In genomic region chr1:225921734-225922709, GRCh38 we compare ENCODE assay signal across 9 cellular contexts. TPM values are rescaled to one million over a fixed set of nuclear protein-coding genes. Genes with fewer than 3 reads are reported as not detected.
DNase-seq lines count a peak whose midpoint lies in the region; ATAC-seq, FAIRE-seq and TF ChIP-seq lines count a peak whose summit lies in the region.
"Had no signal": no experiment of that assay in that cellular context is flagged by ENCODE, and none has a peak within 500 bp of the region (broad histone marks: within the 10 kb centered on the region; RNA-seq: fewer than 3 reads in every experiment).

No MANE protein-coding gene starts in this region.

- peaks cover 64% of the 10 kb centered on the region for H3K4me1 Mint-ChIP-seq in activated CD4-positive, alpha-beta T cell treated with anti-CD3 and anti-CD28 coated beads, Interleukin-2, amount 10 ng/mL, durations not matched to agents 7 days and 5 days
- peaks cover 59% of the 10 kb centered on the region for H3K4me1 Mint-ChIP-seq in stimulated activated naive CD8-positive, alpha-beta T cell treated with anti-CD3 and anti-CD28 coated beads, Interleukin-15, amount 100 ng/mL, for 72 hours

- no peaks in the 10 kb centered on the region for H3K9me3 ChIP-seq in endothelial cell of umbilical vein (replicated peaks; ENCODE audit: control insufficient read depth, insufficient read depth, low read length)

- no peak overlapping the region for H3K9ac ChIP-seq in endothelial cell of umbilical vein (replicated peaks; ENCODE audit: extremely low read depth, insufficient read depth, low read length)

- H3K9me3 Mint-ChIP-seq in activated CD4-positive, alpha-beta T cell treated with anti-CD3 and anti-CD28 coated beads, Interleukin-2, amount 10 ng/mL, durations not matched to agents 7 days and 5 days, result no peaks in the 10 kb centered on the region
- H3K9me3 Mint-ChIP-seq in stimulated activated naive CD8-positive, alpha-beta T cell treated with anti-CD3 and anti-CD28 coated beads, Interleukin-15, amount 100 ng/mL, for 72 hours, result no peaks in the 10 kb centered on the region

- no peak for ATAC-seq in stimulated activated naive CD8-positive, alpha-beta T cell treated with anti-CD3 and anti-CD28 coated beads, Interleukin-15, amount 100 ng/mL, for 72 hours
- ATAC-seq in GM21786 (IDR thresholded peaks at IDR 0.05; ENCODE audit: unreplicated experiment), result no peak

- no peak overlapping the region for H3K4me3 ChIP-seq in endothelial cell of umbilical vein (replicated peaks in 1 of 3; ENCODE audit: insufficient read depth in 1 of 3, low read depth in 1 of 3, low read length in 3 of 3)

- peaks cover 2 to 10% of the 10 kb centered on the region in 2 experiments for H3K36me3 ChIP-seq in endothelial cell of umbilical vein (ENCODE audit: control insufficient read depth in 2 of 2, extremely low read depth in 1 of 2, insufficient read depth in 2 of 2, low read length in 2 of 2)

- H3K27ac Mint-ChIP-seq in activated CD4-positive, alpha-beta T cell treated with anti-CD3 and anti-CD28 coated beads, Interleukin-2, amount 10 ng/mL, durations not matched to agents 7 days and 5 days, result peak overlapping the region; percentile 96
- H3K27ac Mint-ChIP-seq in stimulated activated naive CD8-positive, alpha-beta T cell treated with anti-CD3 and anti-CD28 coated beads, Interleukin-15, amount 100 ng/mL, for 72 hours, result peak overlapping the region in 1 of 2 donors; percentile 42

- intact Hi-C loops in endothelial cell of umbilical vein (cut with micrococcal nuclease), result loop anchor here (5.0 kb wide), 1 partner anchor 140 kb away; the partner anchor contains the start of gene H3-3A

- no peaks in the 10 kb centered on the region for H3K9me1 ChIP-seq in endothelial cell of umbilical vein (replicated peaks; ENCODE audit: control insufficient read depth, extremely low read depth, insufficient read depth, low read length)

- dilution Hi-C loops in endothelial cell of umbilical vein (cut with MboI; ENCODE audit: extremely low pct_ligation_motif_present, low sequenced_read_pairs), result no loop called here

- H3K27ac ChIP-seq in endothelial cell of umbilical vein (ENCODE audit: insufficient read depth, low read depth, low read length), result no peak overlapping the region

- no peak for FAIRE-seq in endothelial cell of umbilical vein (lab: Jason Lieb, UNC)

- no TSS peak for BruUV-seq in endothelial cell of umbilical vein (replicated peaks; lab: Mats Ljungman, UMichigan)

- peaks cover 19% of the 10 kb centered on the region for H3K4me1 ChIP-seq in endothelial cell of umbilical vein (ENCODE audit: control insufficient read depth, extremely low read depth, insufficient read depth, low read length)

- H2AFZ ChIP-seq in endothelial cell of umbilical vein (ENCODE audit: low read depth, low read length), result no peak overlapping the region

- no peaks in the 10 kb centered on the region for H3K27me3 Mint-ChIP-seq in activated CD4-positive, alpha-beta T cell treated with anti-CD3 and anti-CD28 coated beads, Interleukin-2, amount 10 ng/mL, durations not matched to agents 7 days and 5 days
- H3K27me3 Mint-ChIP-seq in stimulated activated naive CD8-positive, alpha-beta T cell treated with anti-CD3 and anti-CD28 coated beads, Interleukin-15, amount 100 ng/mL, for 72 hours, result no peaks in the 10 kb centered on the region

- no peak overlapping the region for H3K4me2 ChIP-seq in endothelial cell of umbilical vein (ENCODE audit: insufficient read depth, low read length)

- peak; percentile 15 for TF ChIP-seq POLR2A in endothelial cell of umbilical vein (IDR thresholded peaks at IDR 0.05; ENCODE audit: low read depth, low read length)

- H3K27me3 ChIP-seq in endothelial cell of umbilical vein (ENCODE audit: control insufficient read depth in 2 of 2, insufficient read depth in 2 of 2, low read length in 2 of 2), result no peaks in the 10 kb centered on the region

- no peak for DNase-seq in activated CD4-positive, alpha-beta T cell treated with anti-CD3 and anti-CD28 coated beads, Interleukin-2, amount 10 ng/mL, durations not matched to agents 7 days and 5 days
- DNase-seq in activated CD4-positive, alpha-beta T cell treated with anti-CD3 and anti-CD28 coated beads for 1 hour, result no peak
- DNase-seq in NCI-H446 treated with DMSO at 0.1 percent for 48 hours (lab: John Stamatoyannopoulos, UW) (peak; percentile 26), endothelial cell of umbilical vein (ENCODE audit: low read depth, low spot score) (no peak), NCI-H82 treated with DMSO at 0.1 percent for 48 hours (lab: John Stamatoyannopoulos, UW; ENCODE audit: unreplicated experiment) (no peak), GM20000 (ENCODE audit: low spot score) (no peak)
- no peak for DNase-seq in stimulated activated naive CD8-positive, alpha-beta T cell treated with anti-CD3 and anti-CD28 coated beads, Interleukin-15, amount 100 ng/mL, for 72 hours

- H3K4me3 Mint-ChIP-seq in activated CD4-positive, alpha-beta T cell treated with anti-CD3 and anti-CD28 coated beads, Interleukin-2, amount 10 ng/mL, durations not matched to agents 7 days and 5 days, result peak overlapping the region; percentile 98
- H3K4me3 Mint-ChIP-seq in stimulated activated naive CD8-positive, alpha-beta T cell treated with anti-CD3 and anti-CD28 coated beads, Interleukin-15, amount 100 ng/mL, for 72 hours, result peak overlapping the region; percentile 95 to 97

- POLR2A ChIA-PET in activated CD4-positive, alpha-beta T cell treated with anti-CD3 and anti-CD28 coated beads, Interleukin-2, amount 10 ng/mL, durations not matched to agents 7 days and 5 days (lab: Charles Lee), result interaction anchor here (0.8 kb wide), 1 partner anchor 144 kb away, joined by 3 read pairs; no protein-coding TSS in a partner anchor
- POLR2A ChIA-PET in endothelial cell of umbilical vein (lab: Charles Lee), result interaction anchor here (0.6 kb wide), 1 partner anchor 301 kb away, joined by 3 read pairs; no protein-coding TSS in a partner anchor

- CTCF ChIA-PET in activated CD4-positive, alpha-beta T cell treated with anti-CD3 and anti-CD28 coated beads, Interleukin-2, amount 10 ng/mL, durations not matched to agents 7 days and 5 days (lab: Charles Lee), result interaction anchor here (0.9 to 2.4 kb wide), 10 partner anchors 9 to 447 kb away, joined by 3 to 10 read pairs (median 4); partner anchors contain the start of gene SRP9
- CTCF ChIA-PET in endothelial cell of umbilical vein (lab: Charles Lee), result interaction anchor here (1.0 to 1.6 kb wide), 2 partner anchors 9 to 447 kb away, joined by 3 to 5 read pairs; no protein-coding TSS in a partner anchor

- peaks cover 49% of the 10 kb centered on the region for H3K36me3 Mint-ChIP-seq in activated CD4-positive, alpha-beta T cell treated with anti-CD3 and anti-CD28 coated beads, Interleukin-2, amount 10 ng/mL, durations not matched to agents 7 days and 5 days (ENCODE audit: low read depth)

- TF ChIP-seq CTCF in endothelial cell of umbilical vein (IDR thresholded peaks at IDR 0.05; ENCODE audit: extremely low read depth in 1 of 2, insufficient read depth in 1 of 2, low read depth in 1 of 2, low read length in 2 of 2) (no peak), GM20000 (IDR thresholded peaks at IDR 0.05; ENCODE audit: extremely low read depth, missing control alignments) (no peak)

- peaks cover 22% of the 10 kb centered on the region for H3K79me2 ChIP-seq in endothelial cell of umbilical vein (ENCODE audit: control insufficient read depth, insufficient read depth, low read length)

- no peaks in the 10 kb centered on the region for H4K20me1 ChIP-seq in endothelial cell of umbilical vein (replicated peaks; ENCODE audit: control insufficient read depth, extremely low read depth, insufficient read depth, low read length)

RNA-seq across cellular contexts. Expression of gene PYCR2, which starts 2.0 kb away (rescaled TPM):
- total RNA-seq in activated CD4-positive, alpha-beta T cell treated with anti-CD3 and anti-CD28 coated beads, Interleukin-2, amount 10 ng/mL, durations not matched to agents 7 days and 5 days, result 100 to 1,000 TPM in 1 of 2 experiments, 10 to 100 TPM in 1; 98.1 to 120 TPM
- 60.4 and 64.6 TPM in 2 replicates for total RNA-seq in endothelial cell of umbilical vein
- 63.2 and 65.1 TPM in 2 replicates for polyA plus RNA-seq in endothelial cell of umbilical vein
- polyA plus RNA-seq in endothelial cell of umbilical vein (2011; cell fraction: cytosol; rRNA removed), result 45.4 and 65.7 TPM in 2 replicates
- polyA plus RNA-seq in endothelial cell of umbilical vein (2011; cell fraction: nucleus; rRNA removed), result 61.1 and 61.5 TPM in 2 replicates
- 39.0 and 48.2 TPM in 2 replicates for polyA plus RNA-seq in endothelial cell of umbilical vein (2012)
- 41.6 and 52.4 TPM in 2 replicates for polyA minus RNA-seq in endothelial cell of umbilical vein
- polyA minus RNA-seq in endothelial cell of umbilical vein (2011; cell fraction: cytosol; rRNA and poly(A)+ RNA removed), result 21.9 TPM
- 13.0 and 13.3 TPM in 2 replicates for polyA minus RNA-seq in endothelial cell of umbilical vein (2011; cell fraction: nucleus; rRNA and poly(A)+ RNA removed)

RNA-seq across cellular contexts. Expression of gene LEFTY2, which starts 19.0 kb away (rescaled TPM):
- not detected for total RNA-seq in activated CD4-positive, alpha-beta T cell treated with anti-CD3 and anti-CD28 coated beads, Interleukin-2, amount 10 ng/mL, durations not matched to agents 7 days and 5 days
- total RNA-seq in endothelial cell of umbilical vein, result not detected in 2 replicates
- 0.03 and 0.06 TPM in 2 replicates for polyA plus RNA-seq in endothelial cell of umbilical vein
- 0.13 TPM in 1 of 2 replicates, not detected in the other for polyA plus RNA-seq in endothelial cell of umbilical vein (2011; cell fraction: cytosol; rRNA removed)
- 0.06 TPM in 1 of 2 replicates, not detected in the other for polyA plus RNA-seq in endothelial cell of umbilical vein (2011; cell fraction: nucleus; rRNA removed)
- not detected in 2 replicates for polyA plus RNA-seq in endothelial cell of umbilical vein (2012)
- polyA minus RNA-seq in endothelial cell of umbilical vein, result not detected in 2 replicates
- polyA minus RNA-seq in endothelial cell of umbilical vein (2011; cell fraction: cytosol; rRNA and poly(A)+ RNA removed), result not detected
- polyA minus RNA-seq in endothelial cell of umbilical vein (2011; cell fraction: nucleus; rRNA and poly(A)+ RNA removed), result not detected in 2 replicates
- total RNA-seq: activated CD8-positive, alpha-beta memory T cell treated with anti-CD3 and anti-CD28 coated beads for 36 hours had no signal

RNA-seq across cellular contexts. Expression of gene LEFTY1, which starts 33.1 kb away (rescaled TPM):
- total RNA-seq in activated CD4-positive, alpha-beta T cell treated with anti-CD3 and anti-CD28 coated beads, Interleukin-2, amount 10 ng/mL, durations not matched to agents 7 days and 5 days, result not detected
- not detected in 2 replicates for total RNA-seq in endothelial cell of umbilical vein
- not detected in 2 replicates for polyA plus RNA-seq in endothelial cell of umbilical vein
- 0.06 TPM in 1 of 2 replicates, not detected in the other for polyA plus RNA-seq in endothelial cell of umbilical vein (2011; cell fraction: cytosol; rRNA removed)
- polyA plus RNA-seq in endothelial cell of umbilical vein (2011; cell fraction: nucleus; rRNA removed), result 0.15 TPM in 1 of 2 replicates, not detected in the other
- polyA plus RNA-seq in endothelial cell of umbilical vein (2012), result not detected in 2 replicates
- polyA minus RNA-seq in endothelial cell of umbilical vein, result not detected in 2 replicates
- polyA minus RNA-seq in endothelial cell of umbilical vein (2011; cell fraction: cytosol; rRNA and poly(A)+ RNA removed), result not detected
- polyA minus RNA-seq in endothelial cell of umbilical vein (2011; cell fraction: nucleus; rRNA and poly(A)+ RNA removed), result not detected in 2 replicates
- total RNA-seq: activated CD8-positive, alpha-beta memory T cell treated with anti-CD3 and anti-CD28 coated beads for 36 hours had no signal

RNA-seq across cellular contexts. Expression of gene TMEM63A, which starts 39.8 kb away (rescaled TPM):
- total RNA-seq in activated CD4-positive, alpha-beta T cell treated with anti-CD3 and anti-CD28 coated beads, Interleukin-2, amount 10 ng/mL, durations not matched to agents 7 days and 5 days, result 100 to 1,000 TPM; 197 to 211 TPM
- 40.8 and 41.4 TPM in 2 replicates for total RNA-seq in endothelial cell of umbilical vein
- 28.7 and 32.2 TPM in 2 replicates for polyA plus RNA-seq in endothelial cell of umbilical vein
- polyA plus RNA-seq in endothelial cell of umbilical vein (2011; cell fraction: cytosol; rRNA removed), result 10.4 and 11.7 TPM in 2 replicates
- 180 and 221 TPM in 2 replicates for polyA plus RNA-seq in endothelial cell of umbilical vein (2011; cell fraction: nucleus; rRNA removed)
- polyA plus RNA-seq in endothelial cell of umbilical vein (2012), result 17.2 and 17.9 TPM in 2 replicates
- 55.8 and 65.6 TPM in 2 replicates for polyA minus RNA-seq in endothelial cell of umbilical vein
- polyA minus RNA-seq in endothelial cell of umbilical vein (2011; cell fraction: cytosol; rRNA and poly(A)+ RNA removed), result 10.2 TPM
- polyA minus RNA-seq in endothelial cell of umbilical vein (2011; cell fraction: nucleus; rRNA and poly(A)+ RNA removed), result 53.6 and 69.5 TPM in 2 replicates
